ENCODE assay signal across 26 cellular contexts in the genomic region with DNA sequence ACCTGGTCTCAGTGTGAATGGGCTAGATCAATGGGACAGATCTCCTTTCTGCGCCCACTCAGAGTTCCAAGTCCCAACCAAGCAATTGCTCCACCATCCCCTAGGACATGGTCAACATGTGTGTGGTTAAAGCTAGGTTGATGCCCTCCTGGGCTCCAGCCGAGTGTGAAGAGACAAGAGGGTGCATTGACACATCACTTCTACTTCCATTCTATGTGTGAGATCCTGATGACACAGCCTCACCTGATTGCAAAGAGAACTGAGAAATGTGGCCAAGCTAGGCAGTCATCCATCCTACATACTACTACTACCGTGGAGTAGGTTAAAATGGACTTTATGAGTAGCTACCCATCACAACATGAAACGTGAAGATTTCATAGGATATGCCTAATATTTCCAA.
DNase-seq lines count a peak whose midpoint lies in the region; ATAC-seq and TF ChIP-seq lines count a peak whose summit lies in the region.
"Had no signal": no experiment of that assay in that cellular context is flagged by ENCODE, and none has a peak within 500 bp of the region (broad histone marks: within the 10 kb centered on the region; RNA-seq: fewer than 3 reads in every experiment).

No MANE protein-coding gene starts in this region.

- no peak overlapping the region for H3K14ac ChIP-seq in IMR-90 (replicated peaks; ENCODE audit: low read depth, low read length)

- H2AK9ac ChIP-seq in IMR-90 (replicated peaks; ENCODE audit: low read depth, low read length, poor library complexity), result no peak overlapping the region

- POLR2A ChIA-PET in IMR-90 (lab: Charles Lee; ENCODE audit: unreplicated experiment), result no interaction called here

- H3K9ac ChIP-seq in IMR-90 (ENCODE audit: low read depth, low read length), result no peak overlapping the region
- H3K9ac ChIP-seq: BLaER1 treated with 17β-estradiol and CSF1 and Interleukin-3, amounts not matched to agents 10 nM and 100 nM; GM23248 had no signal

- H2BK5ac ChIP-seq in IMR-90 (ENCODE audit: low read depth, low read length, poor library complexity, severe bottlenecking), result no peak overlapping the region

- H4K8ac ChIP-seq in IMR-90 (ENCODE audit: low read depth in 2 of 2, low read length in 2 of 2), result no peak overlapping the region

- no peak overlapping the region for H3K56ac ChIP-seq in IMR-90 (ENCODE audit: extremely low read depth, insufficient read depth, low read length)

- no peak overlapping the region for H4K91ac ChIP-seq in IMR-90 (ENCODE audit: insufficient read depth, low read depth, low read length)

- H3K4me1 ChIP-seq in IMR-90 (ENCODE audit: control insufficient read depth, insufficient read depth, low read length), result no peaks in the 10 kb centered on the region
- peaks cover 13% of the 10 kb centered on the region for H3K4me1 ChIP-seq in foreskin keratinocyte
- H3K4me1 ChIP-seq: BLaER1 treated with 17β-estradiol and CSF1 and Interleukin-3, amounts not matched to agents 10 nM and 100 nM had no signal

- TF ChIP-seq CTCF in IMR-90 (conservative IDR thresholded peaks at IDR 0.05; ENCODE audit: low read depth, low read length) (no peak), foreskin keratinocyte (conservative IDR thresholded peaks at IDR 0.05) (no peak)

- H3K27me3 ChIP-seq in IMR-90 (ENCODE audit: control insufficient read depth, insufficient read depth, low read length), result no peaks in the 10 kb centered on the region
- no peaks in the 10 kb centered on the region for H3K27me3 ChIP-seq in foreskin keratinocyte
- H3K27me3 ChIP-seq: BLaER1 treated with 17β-estradiol and CSF1 and Interleukin-3, amounts not matched to agents 10 nM and 100 nM; MG63 had no signal

- no peak overlapping the region for H3K4me3 ChIP-seq in IMR-90 (ENCODE audit: insufficient read depth, low read depth, low read length)
- H3K4me3 ChIP-seq: A549; BLaER1 treated with 17β-estradiol and CSF1 and Interleukin-3, amounts not matched to agents 10 nM and 100 nM; GM23248; MG63 had no signal

- no peak overlapping the region for H3K18ac ChIP-seq in IMR-90 (ENCODE audit: low read depth, low read length)

- no peaks in the 10 kb centered on the region for H3K9me3 ChIP-seq in IMR-90 (ENCODE audit: control insufficient read depth, insufficient read depth, low read length)
- H3K9me3 ChIP-seq: BLaER1 treated with 17β-estradiol and CSF1 and Interleukin-3, amounts not matched to agents 10 nM and 100 nM; MG63 had no signal

- no peak overlapping the region for H3K27ac ChIP-seq in IMR-90 (ENCODE audit: insufficient read depth, low read length)
- H3K27ac ChIP-seq in foreskin keratinocyte, result no peak overlapping the region
- H3K27ac ChIP-seq: A549; BLaER1 treated with 17β-estradiol and CSF1 and Interleukin-3, amounts not matched to agents 10 nM and 100 nM; GM23248; RWPE1 had no signal

- no peaks in the 10 kb centered on the region for H3K79me1 ChIP-seq in IMR-90 (ENCODE audit: low read depth in 1 of 2, low read length in 2 of 2)

- H2BK20ac ChIP-seq in IMR-90 (ENCODE audit: low read depth, low read length), result no peak overlapping the region

- no peak overlapping the region for H4K5ac ChIP-seq in IMR-90 (ENCODE audit: low read depth, low read length)

- no peak for TF ChIP-seq POLR2A in IMR-90 (IDR thresholded peaks at IDR 0.05; ENCODE audit: low read depth, low read length)

- H3K4me2 ChIP-seq in IMR-90 (ENCODE audit: low read depth, low read length), result no peak overlapping the region
- H3K4me2 ChIP-seq: A549; BLaER1 treated with 17β-estradiol and CSF1 and Interleukin-3, amounts not matched to agents 10 nM and 100 nM had no signal

- DNase-seq in IMR-90 (no peak), foreskin keratinocyte (no peak), nucleus accumbens (lab: John Stamatoyannopoulos, UW) (no peak), NCI-H446 (lab: John Stamatoyannopoulos, UW) (no peak), NCI-H1694 treated with DMSO at 0.1 percent for 48 hours (lab: John Stamatoyannopoulos, UW) (no peak)
- DNase-seq: AML-193; CD4-positive, alpha-beta T cell; GM23248; H7; KG1; MG63; NCI-H1105 treated with DMSO at 0.1 percent for 48 hours; NCI-H146; NCI-H2029; NCI-H446 treated with DMSO at 0.1 percent for 48 hours; NCI-H526; NCI-H82; NK-92 treated with Interleukin-12 subunit alpha and Interleukin-12 subunit beta, amount 100 ng/mL, for 24 hours; SHP77; T-cell had no signal

- H2AK5ac ChIP-seq in IMR-90 (ENCODE audit: low read depth, low read length), result 0 out of 2 replicates have a peak overlapping the region, but pooled peaks have one; percentile 33

- WGBS in IMR-90 (ENCODE audit: extremely low coverage in 2 of 2, insufficient read length in 1 of 2), 2 experiments, result no CpG with 5 or more reads among the region's 4 CpGs

- no peak overlapping the region for H3K23ac ChIP-seq in IMR-90 (ENCODE audit: low read depth, low read length)

- CTCF ChIA-PET in IMR-90 (lab: Yijun Ruan, JAX), result no interaction called here

- H2AFZ ChIP-seq in IMR-90 (replicated peaks; ENCODE audit: low read length, poor library complexity), result no peak overlapping the region
- H2AFZ ChIP-seq: GM23248 had no signal

- no peak for TF ChIP-seq RAD21 in IMR-90 (IDR thresholded peaks at IDR 0.05; ENCODE audit: low read length)

- no peak overlapping the region for H2BK15ac ChIP-seq in IMR-90 (ENCODE audit: low read depth, low read length)

- no peak overlapping the region for H2BK120ac ChIP-seq in IMR-90 (ENCODE audit: low read depth, low read length)

- no TSS peak for BruUV-seq in IMR-90 (replicated peaks; lab: Mats Ljungman, UMichigan)

- H3K36me3 ChIP-seq in IMR-90 (ENCODE audit: control insufficient read depth, insufficient read depth, low read length), result no peaks in the 10 kb centered on the region
- H3K36me3 ChIP-seq: BLaER1 treated with 17β-estradiol and CSF1 and Interleukin-3, amounts not matched to agents 10 nM and 100 nM; MG63 had no signal

- ATAC-seq in HG02759 (IDR thresholded peaks at IDR 0.05; ENCODE audit: unreplicated experiment) (peak; percentile 56), IMR-90 (ENCODE audit: low read depth) (no peak), foreskin keratinocyte (peak; percentile 20), GM21360 (IDR thresholded peaks at IDR 0.05; ENCODE audit: unreplicated experiment) (no peak)
- ATAC-seq: A549, Panc1, T-cell had no signal

- dilution Hi-C loops in IMR-90 (cut with HindIII; ENCODE audit: low sequenced_read_pairs, unreplicated experiment), result no loop called here

- intact Hi-C loops in IMR-90 (cut with micrococcal nuclease), result no loop called here

- no peak overlapping the region for H3K4ac ChIP-seq in IMR-90 (ENCODE audit: low read depth, low read length)

- no peaks in the 10 kb centered on the region for H3K9me1 ChIP-seq in IMR-90 (ENCODE audit: insufficient read depth, low read length)

- no peaks in the 10 kb centered on the region for H4K20me1 ChIP-seq in IMR-90 (ENCODE audit: insufficient read depth, low read length)
- H4K20me1 ChIP-seq: BLaER1 treated with 17β-estradiol and CSF1 and Interleukin-3, amounts not matched to agents 10 nM and 100 nM had no signal

- in situ Hi-C loops in IMR-90 (cut with MboI; ENCODE audit: low sequenced_read_pairs), result no loop called here

TF ChIP-seq in IMR-90, 13 proteins besides CTCF, POLR2A, EP300 and RAD21:
- no peak for TF ChIP-seq CHD1 (IDR thresholded peaks at IDR 0.05; ENCODE audit: low read depth, low read length)
- no peak for TF ChIP-seq BHLHE40 (IDR thresholded peaks at IDR 0.05; ENCODE audit: low read depth, low read length)
TF ChIP-seq in IMR-90: peak in this region for 0.

Comparison
In these comparisons a context has a peak if more than half of its experiments do, and no peak if none do; other contexts are left out.
1. ATAC-seq: peak in HG02759 (single experiment) and foreskin keratinocyte (single experiment); none in IMR-90 (single experiment) and GM21360 (single experiment).